Comparison of ENCODE assay signal across 9 cellular contexts in genomic region chr1:151512326-151512725, GRCh38. TPM values are rescaled to one million over a fixed set of nuclear protein-coding genes. Genes with fewer than 3 reads are reported as not detected.
DNase-seq lines count a peak whose midpoint lies in the region; ATAC-seq and TF ChIP-seq lines count a peak whose summit lies in the region.
"Had no signal": no experiment of that assay in that cellular context is flagged by ENCODE, and none has a peak within 500 bp of the region (broad histone marks: within the 10 kb centered on the region; RNA-seq: fewer than 3 reads in every experiment).

No MANE protein-coding gene starts in this region.

- ATAC-seq in T-helper 17 cell, result no peak
- no peak for ATAC-seq in GM18498 (IDR thresholded peaks at IDR 0.05; ENCODE audit: unreplicated experiment)
- ATAC-seq in HG02852 (IDR thresholded peaks at IDR 0.05; ENCODE audit: unreplicated experiment), result no peak

- TF ChIP-seq CTCF in stomach (IDR thresholded peaks at IDR 0.05), result no peak

- TF ChIP-seq POLR2A in stomach (IDR thresholded peaks at IDR 0.05), result no peak

- peaks cover 25% of the 10 kb centered on the region for H3K4me1 Mint-ChIP-seq in activated CD4-positive, alpha-beta T cell treated with anti-CD3 and anti-CD28 coated beads, Interleukin-2, amount 10 ng/mL, durations not matched to agents 24 days and 14 days
- H3K4me1 Mint-ChIP-seq in T-helper 17 cell, result peaks cover 19% of the 10 kb centered on the region

- H3K27me3 ChIP-seq in iPS-20b (ENCODE audit: insufficient read depth, low read length) (peaks cover 12% of the 10 kb centered on the region; the same call in 1 of the 2 replicates), stomach (peaks cover 0 to 15% (median 0%) of the 10 kb centered on the region in 3 donors)

- no peak for DNase-seq in activated CD4-positive, alpha-beta T cell treated with anti-CD3 and anti-CD28 coated beads, Interleukin-2, amount 10 ng/mL, durations not matched to agents 24 days and 14 days
- no peak for DNase-seq in activated CD4-positive, alpha-beta T cell treated with anti-CD3 and anti-CD28 coated beads for 48 hours
- no peak for DNase-seq in T-helper 17 cell
- no peak for DNase-seq in stomach
- DNase-seq in SHP77 (lab: John Stamatoyannopoulos, UW), result no peak

- H3K36me3 ChIP-seq in iPS-20b (ENCODE audit: insufficient read depth, low read depth, low read length), result no peaks in the 10 kb centered on the region
- H3K36me3 ChIP-seq in stomach, result no peaks in the 10 kb centered on the region

- H3K4me3 Mint-ChIP-seq in activated CD4-positive, alpha-beta T cell treated with anti-CD3 and anti-CD28 coated beads, Interleukin-2, amount 10 ng/mL, durations not matched to agents 24 days and 14 days, result peak overlapping the region; percentile 39
- peak overlapping the region; percentile 95 for H3K4me3 Mint-ChIP-seq in T-helper 17 cell

- H3K27ac ChIP-seq in iPS-20b (ENCODE audit: low read length) (peak overlapping the region; percentile 35), stomach (peak overlapping the region; percentile 83 to 96 (median 86))

- H3K4me1 ChIP-seq in iPS-20b (ENCODE audit: insufficient read depth, low read length), result peaks cover 39% of the 10 kb centered on the region
- peaks cover 16 to 47% (median 39%) of the 10 kb centered on the region in 4 donors for H3K4me1 ChIP-seq in stomach

- H3K9me3 ChIP-seq in T-helper 17 cell (ENCODE audit: control insufficient read depth, low read length, poor library complexity, severe bottlenecking) (no peaks in the 10 kb centered on the region), iPS-20b (ENCODE audit: insufficient read depth, low read depth, low read length) (no peaks in the 10 kb centered on the region), stomach (no peaks in the 10 kb centered on the region)

- no peak overlapping the region for H3K27ac Mint-ChIP-seq in activated CD4-positive, alpha-beta T cell treated with anti-CD3 and anti-CD28 coated beads, Interleukin-2, amount 10 ng/mL, durations not matched to agents 24 days and 14 days
- peak overlapping the region; percentile 57 for H3K27ac Mint-ChIP-seq in T-helper 17 cell
- H3K27ac Mint-ChIP-seq: T-helper 1 cell treated with Interleukin-12 subunit alpha and Interleukin-12 subunit beta and Interleukin-4 antibody, amounts not matched to agents 30 μg/mL and 1 μg/mL, for 36 hours had no signal

- peaks cover 26% of the 10 kb centered on the region for H3K27me3 Mint-ChIP-seq in activated CD4-positive, alpha-beta T cell treated with anti-CD3 and anti-CD28 coated beads, Interleukin-2, amount 10 ng/mL, durations not matched to agents 24 days and 14 days
- H3K27me3 Mint-ChIP-seq in T-helper 17 cell, result no peaks in the 10 kb centered on the region

- no peak for TF ChIP-seq EP300 in stomach (IDR thresholded peaks at IDR 0.05)

- H3K9ac ChIP-seq in iPS-20b (ENCODE audit: low read depth, low read length), result peak overlapping the region; percentile 87; the same call in 1 of the 2 replicates

- H3K36me3 Mint-ChIP-seq in activated CD4-positive, alpha-beta T cell treated with anti-CD3 and anti-CD28 coated beads, Interleukin-2, amount 10 ng/mL, durations not matched to agents 24 days and 14 days (ENCODE audit: low read depth), result no peaks in the 10 kb centered on the region
- H3K36me3 Mint-ChIP-seq in T-helper 17 cell (ENCODE audit: low read depth), result no peaks in the 10 kb centered on the region

- intact Hi-C loops in activated CD4-positive, alpha-beta T cell treated with anti-CD3 and anti-CD28 coated beads, Interleukin-2, amount 10 ng/mL, durations not matched to agents 24 days and 14 days (cut with micrococcal nuclease), result no loop called here
- intact Hi-C loops in stomach (cut with DNase I; ENCODE audit: low total_unique reads), result no loop called here

- WGBS in stomach, 5 donors, result 17 to 49% (median 36%) methylated on average over 4 of the region's 4 CpGs

- H3K9me3 Mint-ChIP-seq in activated CD4-positive, alpha-beta T cell treated with anti-CD3 and anti-CD28 coated beads, Interleukin-2, amount 10 ng/mL, durations not matched to agents 24 days and 14 days, result no peaks in the 10 kb centered on the region
- H3K9me3 Mint-ChIP-seq: T-helper 1 cell treated with Interleukin-12 subunit alpha and Interleukin-12 subunit beta and Interleukin-4 antibody, amounts not matched to agents 30 μg/mL and 1 μg/mL, for 36 hours had no signal

- H3K4me3 ChIP-seq in iPS-20b (ENCODE audit: low read length) (peak overlapping the region; percentile 82), stomach (peak overlapping the region; percentile 70 to 90 (median 76))

RNA-seq across cellular contexts. Expression of gene CGN, which starts 1.1 kb away (rescaled TPM):
- total RNA-seq in activated CD4-positive, alpha-beta T cell treated with anti-CD3 and anti-CD28 coated beads, Interleukin-2, amount 10 ng/mL, durations not matched to agents 24 days and 14 days, result 0.07 and 0.28 TPM in 2 replicates
- under 1 TPM; 0.60 to 0.75 TPM for total RNA-seq in T-helper 17 cell
- total RNA-seq in stomach, result 100 to 1,000 TPM in 3 of 5 donors, 10 to 100 TPM in 2; 21.4 to 137 (median 118) TPM
- 10 to 100 TPM; 14.0 to 22.0 (median 21.2) TPM for polyA plus RNA-seq in stomach

RNA-seq across cellular contexts. Expression of gene TUFT1, which starts 27.8 kb away (rescaled TPM):
- 1.7 and 2.1 TPM in 2 replicates for total RNA-seq in activated CD4-positive, alpha-beta T cell treated with anti-CD3 and anti-CD28 coated beads, Interleukin-2, amount 10 ng/mL, durations not matched to agents 24 days and 14 days
- total RNA-seq in T-helper 17 cell (10 to 100 TPM; 11.4 to 18.2 TPM), stomach (10 to 100 TPM in 3 of 5 donors, 1 to 10 TPM in 2; 1.2 to 30.4 (median 13.9) TPM)
- polyA plus RNA-seq in stomach, result 10 to 100 TPM in 2 of 3 donors, 1 to 10 TPM in 1; 9.0 to 15.4 (median 10.8) TPM

RNA-seq across cellular contexts. Expression of gene POGZ, which starts 53.0 kb away (rescaled TPM):
- total RNA-seq in activated CD4-positive, alpha-beta T cell treated with anti-CD3 and anti-CD28 coated beads, Interleukin-2, amount 10 ng/mL, durations not matched to agents 24 days and 14 days, result 82.6 and 86.5 TPM in 2 replicates
- total RNA-seq in T-helper 17 cell (100 to 1,000 TPM in 1 of 2 donors, 10 to 100 TPM in 1; 94.9 to 105 TPM), stomach (100 to 1,000 TPM in 2 of 5 donors, 10 to 100 TPM in 3; 17.4 to 124 (median 85.8) TPM)
- 10 to 100 TPM in 2 of 3 donors, 1 to 10 TPM in 1; 7.3 to 18.0 (median 12.1) TPM for polyA plus RNA-seq in stomach

Comparison
In these comparisons a context has a peak if more than half of its experiments do, and no peak if none do; other contexts are left out.
1. RNA of gene CGN, which starts 1.1 kb away (total RNA-seq): 21.4 to 137 TPM in stomach; 0.60 to 0.75 TPM in T-helper 17 cell and 0.07 to 0.28 TPM in activated CD4-positive, alpha-beta T cell treated with anti-CD3 and anti-CD28 coated beads, Interleukin-2, amount 10 ng/mL, durations not matched to agents 24 days and 14 days; every median in the first group is over 10 times any median in the second.